Comparison of ENCODE assay signal across 20 cellular contexts in the genomic region with DNA sequence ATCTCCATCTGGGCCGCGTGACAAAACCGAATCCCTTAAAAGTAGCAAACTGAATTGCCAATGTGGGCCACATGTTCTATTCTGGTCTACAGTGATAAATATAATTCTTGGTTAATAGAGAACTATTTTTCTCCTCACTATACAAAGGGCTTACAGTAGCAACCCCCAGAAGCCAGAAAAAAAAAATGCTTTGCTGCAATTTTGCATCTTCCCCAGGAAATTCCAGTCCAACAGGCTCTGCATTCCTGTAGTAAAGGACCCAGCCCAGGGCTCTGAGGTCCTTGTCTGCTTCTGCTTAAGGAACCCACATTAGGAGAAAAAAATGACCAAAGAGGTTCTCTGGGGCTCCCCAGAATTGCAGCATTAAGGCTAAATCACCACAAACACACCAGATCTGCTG. TPM values are rescaled to one million over a fixed set of nuclear protein-coding genes. Genes with fewer than 3 reads are reported as not detected.
DNase-seq lines count a peak whose midpoint lies in the region; ATAC-seq and TF ChIP-seq lines count a peak whose summit lies in the region.
"Had no signal": no experiment of that assay in that cellular context is flagged by ENCODE, and none has a peak within 500 bp of the region (broad histone marks: within the 10 kb centered on the region; RNA-seq: fewer than 3 reads in every experiment).

No MANE protein-coding gene starts in this region.

- ATAC-seq in activated naive CD4-positive, alpha-beta T cell treated with anti-CD3 and anti-CD28 coated beads, Interleukin-2, amount 50 U/mL, for 72 hours = no peak
- no peak for ATAC-seq in activated CD8-positive, alpha-beta memory T cell treated with anti-CD3 and anti-CD28 coated beads, Interleukin-2, amount 10 ng/mL, durations not matched to agents 7 days and 5 days
- ATAC-seq: CD8-positive, alpha-beta T cell; HepG2 had no signal

- H3K27ac ChIP-seq in esophagus muscularis mucosa (replicated peaks in 1 of 4) (peak overlapping the region; percentile 57 to 99 (median 88)), muscle layer of colon (ENCODE audit: low read depth, low read length) (peak overlapping the region; percentile 22), transverse colon (peak overlapping the region in 3 of 4 donors; percentile 11 to 53 (median 49))
- H3K27ac ChIP-seq: BLaER1 treated with 17β-estradiol and CSF1 and Interleukin-3, amounts not matched to agents 10 nM and 100 nM had no signal

- H3K9me3 ChIP-seq in esophagus muscularis mucosa (no peaks in the 10 kb centered on the region), muscle layer of colon (ENCODE audit: low read length) (no peaks in the 10 kb centered on the region), transverse colon (no peaks in the 10 kb centered on the region)
- H3K9me3 ChIP-seq: BLaER1 treated with 17β-estradiol and CSF1 and Interleukin-3, amounts not matched to agents 10 nM and 100 nM had no signal

- TF ChIP-seq EP300 in esophagus muscularis mucosa (IDR thresholded peaks at IDR 0.05) (no peak), transverse colon (IDR thresholded peaks at IDR 0.05; ENCODE audit: low read depth) (no peak)

- H3K4me3 ChIP-seq in esophagus muscularis mucosa (no peak overlapping the region), muscle layer of colon (ENCODE audit: low read depth in 1 of 2, low read length in 2 of 2) (no peak overlapping the region), transverse colon (no peak overlapping the region)
- H3K4me3 ChIP-seq: BLaER1 treated with 17β-estradiol and CSF1 and Interleukin-3, amounts not matched to agents 10 nM and 100 nM had no signal

- no peaks in the 10 kb centered on the region for H3K27me3 Mint-ChIP-seq in activated CD8-positive, alpha-beta memory T cell treated with anti-CD3 and anti-CD28 coated beads, Interleukin-2, amount 10 ng/mL, durations not matched to agents 7 days and 5 days

- H3K4me1 Mint-ChIP-seq in activated CD8-positive, alpha-beta memory T cell treated with anti-CD3 and anti-CD28 coated beads, Interleukin-2, amount 10 ng/mL, durations not matched to agents 7 days and 5 days = no peaks in the 10 kb centered on the region

- H3K4me1 ChIP-seq in esophagus muscularis mucosa (peaks cover 0 to 98% (median 91%) of the 10 kb centered on the region in 4 donors), muscle layer of colon (ENCODE audit: insufficient read depth, low read length) (peaks cover 79% of the 10 kb centered on the region), transverse colon (peaks cover 0 to 13% (median 4%) of the 10 kb centered on the region in 4 donors)

- in situ Hi-C loops in transverse colon (cut with MboI; ENCODE audit: low pct_ligation_motif_present in 1 of 4, low pct_unique_long_range_greater_than_20kb in 1 of 4, low sequenced_read_pairs in 3 of 4) = no loop called here
- in situ Hi-C loops in ACHN (cut with HindIII; ENCODE audit: low pct_ligation_motif_present, low pct_unique_long_range_greater_than_20kb, low sequenced_read_pairs) = no loop called here

- no peak overlapping the region for H3K9ac ChIP-seq in muscle layer of colon (ENCODE audit: low read length)
- H3K9ac ChIP-seq: BLaER1 treated with 17β-estradiol and CSF1 and Interleukin-3, amounts not matched to agents 10 nM and 100 nM had no signal

- H3K36me3 ChIP-seq in esophagus muscularis mucosa = peaks cover 0 to 11% (median 0%) of the 10 kb centered on the region in 4 donors
- H3K36me3 ChIP-seq in muscle layer of colon (ENCODE audit: insufficient read depth, low read length) = peaks cover 9% of the 10 kb centered on the region
- H3K36me3 ChIP-seq in transverse colon = no peaks in the 10 kb centered on the region
- H3K36me3 ChIP-seq: BLaER1 treated with 17β-estradiol and CSF1 and Interleukin-3, amounts not matched to agents 10 nM and 100 nM had no signal

- CTCF ChIA-PET in activated CD8-positive, alpha-beta memory T cell treated with anti-CD3 and anti-CD28 coated beads, Interleukin-2, amount 10 ng/mL, durations not matched to agents 7 days and 5 days (lab: Charles Lee) = no interaction called here

- no peak overlapping the region for H3K27ac Mint-ChIP-seq in activated naive CD4-positive, alpha-beta T cell treated with anti-CD3 and anti-CD28 coated beads, Interleukin-2, amount 50 U/mL, for 72 hours
- H3K27ac Mint-ChIP-seq in activated CD8-positive, alpha-beta memory T cell treated with anti-CD3 and anti-CD28 coated beads, Interleukin-2, amount 10 ng/mL, durations not matched to agents 7 days and 5 days = no peak overlapping the region
- H3K27ac Mint-ChIP-seq: CD8-positive, alpha-beta T cell; HFFc6 had no signal

- intact Hi-C loops in esophagus muscularis mucosa (cut with DNase I) (no loop called here), transverse colon (cut with DNase I; ENCODE audit: low total_unique reads) (no loop called here)

- H3K4me3 Mint-ChIP-seq in activated CD8-positive, alpha-beta memory T cell treated with anti-CD3 and anti-CD28 coated beads, Interleukin-2, amount 10 ng/mL, durations not matched to agents 7 days and 5 days = no peak overlapping the region
- H3K4me3 Mint-ChIP-seq: CD8-positive, alpha-beta T cell; HFFc6 had no signal

- no peak for TF ChIP-seq CTCF in esophagus muscularis mucosa (IDR thresholded peaks at IDR 0.05)
- no peak for TF ChIP-seq CTCF in transverse colon (IDR thresholded peaks at IDR 0.05)

- H3K9me3 Mint-ChIP-seq in activated naive CD4-positive, alpha-beta T cell treated with anti-CD3 and anti-CD28 coated beads, Interleukin-2, amount 50 U/mL, for 72 hours = no peaks in the 10 kb centered on the region
- H3K9me3 Mint-ChIP-seq in activated CD8-positive, alpha-beta memory T cell treated with anti-CD3 and anti-CD28 coated beads, Interleukin-2, amount 10 ng/mL, durations not matched to agents 7 days and 5 days (ENCODE audit: low read depth) = no peaks in the 10 kb centered on the region
- H3K9me3 Mint-ChIP-seq: CD8-positive, alpha-beta T cell; HFFc6 had no signal

- TF ChIP-seq POLR2A in esophagus muscularis mucosa (IDR thresholded peaks at IDR 0.05; ENCODE audit: low read depth) (no peak), transverse colon (IDR thresholded peaks at IDR 0.05) (no peak)

- DNase-seq in EH (ENCODE audit: low read depth) (peak; percentile 9), esophagus muscularis mucosa (ENCODE audit: extremely low spot score) (no peak), transverse colon (no peak), ACHN (no peak)
- no peak for DNase-seq in activated naive CD4-positive, alpha-beta T cell treated with anti-CD3 and anti-CD28 coated beads, Interleukin-2, amount 50 U/mL, for 72 hours (ENCODE audit: low spot score in 2 of 2)
- DNase-seq in activated CD8-positive, alpha-beta memory T cell treated with anti-CD3 and anti-CD28 coated beads, Interleukin-2, amount 10 ng/mL, durations not matched to agents 7 days and 5 days = no peak
- DNase-seq: CD8-positive, alpha-beta T cell; H7; HFFc6; KBM-7; MV-4-11; NCI-H1417 treated with DMSO at 0.1 percent for 48 hours; NCI-H187 treated with DMSO at 0.1 percent for 48 hours; NCI-H226; NCI-H524; SHP77 had no signal

- no peaks in the 10 kb centered on the region for H3K36me3 Mint-ChIP-seq in activated naive CD4-positive, alpha-beta T cell treated with anti-CD3 and anti-CD28 coated beads, Interleukin-2, amount 50 U/mL, for 72 hours
- H3K36me3 Mint-ChIP-seq in activated CD8-positive, alpha-beta memory T cell treated with anti-CD3 and anti-CD28 coated beads, Interleukin-2, amount 10 ng/mL, durations not matched to agents 7 days and 5 days = no peaks in the 10 kb centered on the region
- H3K36me3 Mint-ChIP-seq: CD8-positive, alpha-beta T cell had no signal

- no peaks in the 10 kb centered on the region for H3K27me3 ChIP-seq in esophagus muscularis mucosa
- no peaks in the 10 kb centered on the region for H3K27me3 ChIP-seq in muscle layer of colon (ENCODE audit: control insufficient read depth in 1 of 2, insufficient read depth in 2 of 2, low read length in 2 of 2)
- H3K27me3 ChIP-seq in transverse colon = no peaks in the 10 kb centered on the region
- H3K27me3 ChIP-seq: BLaER1 treated with 17β-estradiol and CSF1 and Interleukin-3, amounts not matched to agents 10 nM and 100 nM had no signal

- 59% methylated on average over 3 of the region's 3 CpGs for WGBS in esophagus muscularis mucosa
- WGBS in transverse colon (ENCODE audit: low coverage in 1 of 2), 2 donors = 77 to 80% methylated on average over 2 to 3 of the region's 3 CpGs

RNA-seq across cellular contexts. Expression of a gene that starts 7.7 kb away (rescaled TPM):
- 100 to 1,000 TPM in 2 of 4 donors, 10 to 100 TPM in 2; 56.8 to 150 (median 96.9) TPM for total RNA-seq in esophagus muscularis mucosa
- total RNA-seq in transverse colon = 10 to 100 TPM in 3 of 4 donors, 1 to 10 TPM in 1; 7.8 to 19.1 (median 13.0) TPM
- not detected for total RNA-seq in activated naive CD4-positive, alpha-beta T cell treated with anti-CD3 and anti-CD28 coated beads, Interleukin-2, amount 50 U/mL, for 72 hours
- total RNA-seq in activated CD8-positive, alpha-beta memory T cell treated with anti-CD3 and anti-CD28 coated beads, Interleukin-2, amount 10 ng/mL, durations not matched to agents 7 days and 5 days = not detected
- total RNA-seq: A172; CD8-positive, alpha-beta T cell; HepG2; HFFc6 had no signal

Comparison
In these comparisons a context has a peak if more than half of its experiments do, and no peak if none do; other contexts are left out.
1. H3K27ac ChIP-seq: peak in every context shown above with its lines; median percentile 88 in esophagus muscularis mucosa; 49 in transverse colon; 22 in muscle layer of colon.
2. RNA of a gene that starts 7.7 kb away (total RNA-seq): 56.8 to 150 TPM in esophagus muscularis mucosa and 7.8 to 19.1 TPM in transverse colon; not detected in activated naive CD4-positive, alpha-beta T cell treated with anti-CD3 and anti-CD28 coated beads, Interleukin-2, amount 50 U/mL, for 72 hours and not detected in activated CD8-positive, alpha-beta memory T cell treated with anti-CD3 and anti-CD28 coated beads, Interleukin-2, amount 10 ng/mL, durations not matched to agents 7 days and 5 days; every median in the first group is over 4 times any median in the second.